ENCODE assay signal across 1 cellular context in the genomic region with DNA sequence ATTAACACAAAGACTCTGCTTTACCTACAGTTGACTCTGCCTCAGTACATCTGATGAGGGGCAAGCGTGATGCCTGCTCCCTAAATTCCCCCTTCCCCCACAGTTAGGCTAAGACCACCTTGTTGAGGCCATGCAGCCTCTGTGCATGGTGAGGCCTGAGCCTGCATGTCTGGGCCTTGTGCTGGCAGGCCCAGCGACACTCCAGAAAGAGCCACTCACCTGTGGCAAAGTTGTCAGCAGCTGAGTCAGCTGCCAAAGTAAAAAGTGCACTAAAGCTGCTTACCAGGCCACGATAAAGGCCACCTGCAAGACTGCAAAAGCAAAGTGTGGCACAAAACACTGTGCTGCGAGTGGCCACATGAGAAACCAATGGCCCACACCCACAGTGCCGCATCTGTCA.
TF ChIP-seq lines count a peak whose summit lies in the region.

No MANE protein-coding gene starts in this region.

TF ChIP-seq in WTC11, 78 proteins besides CTCF, POLR2A, EP300 and RAD21:
- TF ChIP-seq, protein P1, sequence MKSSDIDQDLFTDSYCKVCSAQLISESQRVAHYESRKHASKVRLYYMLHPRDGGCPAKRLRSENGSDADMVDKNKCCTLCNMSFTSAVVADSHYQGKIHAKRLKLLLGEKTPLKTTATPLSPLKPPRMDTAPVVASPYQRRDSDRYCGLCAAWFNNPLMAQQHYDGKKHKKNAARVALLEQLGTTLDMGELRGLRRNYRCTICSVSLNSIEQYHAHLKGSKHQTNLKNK (CRISPR knock-in tag; IDR thresholded peaks at IDR 0.05): no peak
- TF ChIP-seq, protein P2, sequence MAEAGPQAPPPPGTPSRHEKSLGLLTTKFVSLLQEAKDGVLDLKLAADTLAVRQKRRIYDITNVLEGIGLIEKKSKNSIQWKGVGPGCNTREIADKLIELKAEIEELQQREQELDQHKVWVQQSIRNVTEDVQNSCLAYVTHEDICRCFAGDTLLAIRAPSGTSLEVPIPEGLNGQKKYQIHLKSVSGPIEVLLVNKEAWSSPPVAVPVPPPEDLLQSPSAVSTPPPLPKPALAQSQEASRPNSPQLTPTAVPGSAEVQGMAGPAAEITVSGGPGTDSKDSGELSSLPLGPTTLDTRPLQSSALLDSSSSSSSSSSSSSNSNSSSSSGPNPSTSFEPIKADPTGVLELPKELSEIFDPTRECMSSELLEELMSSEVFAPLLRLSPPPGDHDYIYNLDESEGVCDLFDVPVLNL (CRISPR knock-in tag; IDR thresholded peaks at IDR 0.05; ENCODE audit: borderline replicate concordance, low read depth): no peak
